8 cellular contexts compared by ENCODE assay signal in the genomic region with DNA sequence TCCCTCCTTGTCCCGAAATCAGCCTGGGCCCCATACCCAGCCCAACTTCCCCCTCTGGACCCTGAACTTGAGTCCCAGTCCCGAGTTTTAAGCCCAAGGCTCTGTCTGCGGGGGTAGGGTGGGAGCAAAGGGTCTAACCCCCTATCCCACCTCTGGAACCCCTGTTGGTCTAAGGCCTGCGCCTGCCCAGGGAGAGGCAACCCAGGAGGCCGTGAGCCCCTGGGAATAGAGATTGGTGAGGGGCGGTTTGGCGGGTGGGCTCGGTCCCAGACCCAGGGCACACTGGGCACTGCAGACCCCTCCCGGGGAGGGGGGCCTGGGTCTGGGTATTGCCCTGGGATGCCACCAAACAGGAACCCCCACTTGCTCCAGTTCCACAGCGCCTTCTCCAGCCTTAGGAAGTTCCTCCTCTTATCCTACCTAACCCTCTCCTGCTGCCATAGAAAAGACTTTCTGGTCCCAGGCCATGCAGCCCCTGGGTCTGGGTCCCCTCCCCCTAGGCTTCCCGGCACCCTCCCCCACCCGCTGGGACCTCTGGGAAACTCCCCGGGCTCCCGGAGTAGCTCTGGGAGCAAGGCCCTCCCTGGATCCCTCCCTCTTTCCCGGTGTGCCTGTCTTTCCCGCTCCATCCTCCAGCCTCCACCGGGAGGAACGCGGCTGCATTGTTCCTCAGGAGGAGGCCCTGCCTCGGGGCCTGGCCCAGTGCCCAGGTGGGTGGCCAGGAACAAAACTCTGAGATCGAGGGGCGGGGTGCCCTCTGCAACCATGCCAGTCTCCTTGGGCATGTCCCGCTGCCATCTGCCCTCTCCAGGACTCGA. TPM values are rescaled to one million over a fixed set of nuclear protein-coding genes. Genes with fewer than 3 reads are reported as not detected.
DNase-seq lines count a peak whose midpoint lies in the region; ATAC-seq and TF ChIP-seq lines count a peak whose summit lies in the region.

No MANE protein-coding gene starts in this region.

- peaks cover 42% of the 10 kb centered on the region for H3K4me1 Mint-ChIP-seq in activated CD8-positive, alpha-beta memory T cell treated with anti-CD3 and anti-CD28 coated beads, Interleukin-2, amount 10 ng/mL, durations not matched to agents 7 days and 5 days
- peaks cover 31% of the 10 kb centered on the region for H3K4me1 Mint-ChIP-seq in neural crest cell

- no peaks in the 10 kb centered on the region for H3K36me3 ChIP-seq in esophagus squamous epithelium

- no peaks in the 10 kb centered on the region for H3K9me3 Mint-ChIP-seq in activated CD8-positive, alpha-beta memory T cell treated with anti-CD3 and anti-CD28 coated beads, Interleukin-2, amount 10 ng/mL, durations not matched to agents 7 days and 5 days (ENCODE audit: low read depth)
- H3K9me3 Mint-ChIP-seq in neural crest cell, result no peaks in the 10 kb centered on the region

- peaks cover 55 to 89% (median 58%) of the 10 kb centered on the region in 3 donors for H3K4me1 ChIP-seq in esophagus squamous epithelium

- no peak for ATAC-seq in activated CD8-positive, alpha-beta memory T cell treated with anti-CD3 and anti-CD28 coated beads, Interleukin-2, amount 10 ng/mL, durations not matched to agents 7 days and 5 days
- no peak for ATAC-seq in HG02973 (IDR thresholded peaks at IDR 0.05; ENCODE audit: unreplicated experiment)

- H3K9me3 ChIP-seq in esophagus squamous epithelium, result no peaks in the 10 kb centered on the region

- whole genome bisulfite sequencing in esophagus squamous epithelium, 2 donors, result 0 to 14% methylated on average over 4 to 5 of the region's 24 CpGs

- intact Hi-C loops in esophagus squamous epithelium (cut with DNase I), result no loop called here

- H3K27me3 ChIP-seq in esophagus squamous epithelium, result no peaks in the 10 kb centered on the region

- peak overlapping the region; percentile 74 to 99 (median 89) for H3K4me3 ChIP-seq in esophagus squamous epithelium

- peak overlapping the region; percentile 98 to 100 (median 100) for H3K27ac ChIP-seq in esophagus squamous epithelium

- TF ChIP-seq POLR2A in esophagus squamous epithelium (IDR thresholded peaks at IDR 0.05), result no peak

- peak overlapping the region; percentile 92 for H3K27ac Mint-ChIP-seq in activated CD8-positive, alpha-beta memory T cell treated with anti-CD3 and anti-CD28 coated beads, Interleukin-2, amount 10 ng/mL, durations not matched to agents 7 days and 5 days
- H3K27ac Mint-ChIP-seq in neural crest cell (ENCODE audit: unreplicated experiment), result peak overlapping the region; percentile 92

- CTCF ChIA-PET in activated CD8-positive, alpha-beta memory T cell treated with anti-CD3 and anti-CD28 coated beads, Interleukin-2, amount 10 ng/mL, durations not matched to agents 7 days and 5 days (lab: Charles Lee), result interaction anchor here (1.7 kb wide), 1 partner anchor 18 kb away, joined by 4 read pairs; no protein-coding TSS in a partner anchor

- H3K36me3 Mint-ChIP-seq in activated CD8-positive, alpha-beta memory T cell treated with anti-CD3 and anti-CD28 coated beads, Interleukin-2, amount 10 ng/mL, durations not matched to agents 7 days and 5 days, result peaks cover 26% of the 10 kb centered on the region
- no peaks in the 10 kb centered on the region for H3K36me3 Mint-ChIP-seq in neural crest cell (ENCODE audit: low read depth)

- peak overlapping the region; percentile 90 for H3K4me3 Mint-ChIP-seq in activated CD8-positive, alpha-beta memory T cell treated with anti-CD3 and anti-CD28 coated beads, Interleukin-2, amount 10 ng/mL, durations not matched to agents 7 days and 5 days
- H3K4me3 Mint-ChIP-seq in neural crest cell, result peak overlapping the region; percentile 91

- TF ChIP-seq CTCF in esophagus squamous epithelium (IDR thresholded peaks at IDR 0.05) (no peak), neural crest cell (conservative IDR thresholded peaks at IDR 0.05) (no peak)

- H3K27me3 Mint-ChIP-seq in activated CD8-positive, alpha-beta memory T cell treated with anti-CD3 and anti-CD28 coated beads, Interleukin-2, amount 10 ng/mL, durations not matched to agents 7 days and 5 days, result no peaks in the 10 kb centered on the region
- H3K27me3 Mint-ChIP-seq in neural crest cell (ENCODE audit: low read depth), result peaks cover 3% of the 10 kb centered on the region

- DNase-seq in activated CD8-positive, alpha-beta memory T cell treated with anti-CD3 and anti-CD28 coated beads, Interleukin-2, amount 10 ng/mL, durations not matched to agents 7 days and 5 days, result no peak
- DNase-seq in activated CD8-positive, alpha-beta memory T cell treated with anti-CD3 and anti-CD28 coated beads for 24 hours, result no peak
- DNase-seq in SW 1271 (lab: John Stamatoyannopoulos, UW), result peak; percentile 48 to 72
- no peak for DNase-seq in esophagus squamous epithelium (lab: John Stamatoyannopoulos, UW)
- DNase-seq in neural crest cell (ENCODE audit: low read depth, low spot score), result no peak
- no peak for DNase-seq in NCI-H524 (lab: John Stamatoyannopoulos, UW)
- DNase-seq in hepatic stellate cell (ENCODE audit: low spot score), result no peak

RNA-seq across cellular contexts. Expression of gene NANOS3, which starts 33.6 kb away (rescaled TPM):
- 1 to 10 TPM; 1.1 to 2.8 TPM for total RNA-seq in activated CD8-positive, alpha-beta memory T cell treated with anti-CD3 and anti-CD28 coated beads, Interleukin-2, amount 10 ng/mL, durations not matched to agents 7 days and 5 days
- total RNA-seq in esophagus squamous epithelium (not detected), neural crest cell (0.73 and 1.6 TPM in 2 replicates)

RNA-seq across cellular contexts. Expression of gene ZSWIM4, which starts 48.1 kb away (rescaled TPM):
- total RNA-seq in activated CD8-positive, alpha-beta memory T cell treated with anti-CD3 and anti-CD28 coated beads, Interleukin-2, amount 10 ng/mL, durations not matched to agents 7 days and 5 days, result 1 to 10 TPM; 8.1 to 8.4 TPM
- total RNA-seq in esophagus squamous epithelium, result 10 to 100 TPM in 3 of 4 donors, 1 to 10 TPM in 1; 7.2 to 41.4 (median 16.9) TPM
- 19.3 and 19.9 TPM in 2 replicates for total RNA-seq in neural crest cell

Comparison
In these comparisons a context has a peak if more than half of its experiments do, and no peak if none do; other contexts are left out.
1. DNase-seq: peak in SW 1271 (2 of 2); none in activated CD8-positive, alpha-beta memory T cell treated with anti-CD3 and anti-CD28 coated beads, Interleukin-2, amount 10 ng/mL, durations not matched to agents 7 days and 5 days (single experiment), activated CD8-positive, alpha-beta memory T cell treated with anti-CD3 and anti-CD28 coated beads for 24 hours (single experiment), esophagus squamous epithelium (single experiment), neural crest cell (single experiment), NCI-H524 (0 of 2) and hepatic stellate cell (single experiment).